20 cellular contexts compared by ENCODE assay signal in the genomic region with DNA sequence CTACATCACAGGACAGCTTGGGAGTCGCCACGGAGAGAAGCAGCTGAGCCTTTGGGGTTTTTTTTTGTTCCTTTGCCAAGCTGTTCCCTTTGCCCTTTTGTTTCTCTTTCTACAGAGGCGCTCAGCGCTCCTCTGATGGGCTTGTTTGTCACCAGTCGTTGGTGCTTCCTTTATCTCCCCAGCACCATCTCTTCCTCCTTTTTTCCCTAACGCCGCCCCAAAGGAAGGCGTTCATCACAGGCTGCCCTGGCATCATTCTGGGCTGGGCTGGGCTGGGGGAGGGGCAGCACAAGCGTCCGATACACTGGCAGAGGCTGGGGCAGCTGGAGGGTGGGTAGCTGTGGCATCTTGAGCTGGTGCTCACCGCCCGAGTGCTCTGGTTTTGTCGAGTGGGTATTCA. TPM values are rescaled to one million over a fixed set of nuclear protein-coding genes. Genes with fewer than 3 reads are reported as not detected.
DNase-seq lines count a peak whose midpoint lies in the region; ATAC-seq and TF ChIP-seq lines count a peak whose summit lies in the region.
"Had no signal": no experiment of that assay in that cellular context is flagged by ENCODE, and none has a peak within 500 bp of the region (broad histone marks: within the 10 kb centered on the region; RNA-seq: fewer than 3 reads in every experiment).

No MANE protein-coding gene starts in this region.

- H3K9me3 Mint-ChIP-seq in neural progenitor cell: no peaks in the 10 kb centered on the region
- H3K9me3 Mint-ChIP-seq: activated naive CD8-positive, alpha-beta T cell treated with anti-CD3 and anti-CD28 coated beads for 36 hours; central memory CD8-positive, alpha-beta T cell; T-helper 2 cell treated with Interferon-gamma antibody and Interleukin-4, amounts not matched to agents 5 μg/mL and 100 μg/mL, for 36 hours had no signal

- H3K27ac ChIP-seq in angular gyrus (ENCODE audit: low read depth, low read length) (peak overlapping the region; percentile 20), neural progenitor cell (no peak overlapping the region)
- H3K27ac ChIP-seq: foreskin keratinocyte, ovary had no signal

- no peak overlapping the region for H3K4me3 Mint-ChIP-seq in neural progenitor cell
- H3K4me3 Mint-ChIP-seq: activated naive CD8-positive, alpha-beta T cell treated with anti-CD3 and anti-CD28 coated beads for 36 hours; CD4-positive, CD25-positive, alpha-beta regulatory T cell; central memory CD8-positive, alpha-beta T cell; IgD-negative memory B cell; T-helper 2 cell treated with Interferon-gamma antibody and Interleukin-4, amounts not matched to agents 5 μg/mL and 100 μg/mL, for 36 hours had no signal

- H3K4me1 ChIP-seq in neural progenitor cell: peaks cover 13% of the 10 kb centered on the region
- H3K4me1 ChIP-seq: foreskin keratinocyte, HAP-1 had no signal

- no peaks in the 10 kb centered on the region for H3F3A ChIP-seq in neural progenitor cell (ENCODE audit: low read depth)

- TF ChIP-seq CTCF in neural progenitor cell (IDR thresholded peaks at IDR 0.05) (no peak), GM13977 (IDR thresholded peaks at IDR 0.05; ENCODE audit: extremely low read depth, insufficient read depth, missing control alignments) (no peak), foreskin fibroblast (IDR thresholded peaks at IDR 0.05; ENCODE audit: low read depth, low read length) (no peak)

- H2AFZ ChIP-seq in neural progenitor cell (replicated peaks): no peak overlapping the region

- no peak overlapping the region for H3K9ac ChIP-seq in neural progenitor cell

- no peaks in the 10 kb centered on the region for H3K79me2 ChIP-seq in neural progenitor cell (ENCODE audit: low read depth)

- H3K27me3 Mint-ChIP-seq in neural progenitor cell (ENCODE audit: insufficient read depth, low read depth): peaks cover 24% of the 10 kb centered on the region

- H3K36me3 ChIP-seq in neural progenitor cell: no peaks in the 10 kb centered on the region
- H3K36me3 ChIP-seq: HAP-1, ovary had no signal

- peak overlapping the region; percentile 42 for H3K4me2 ChIP-seq in neural progenitor cell

- H3K36me3 Mint-ChIP-seq in neural progenitor cell: no peaks in the 10 kb centered on the region
- H3K36me3 Mint-ChIP-seq: activated naive CD8-positive, alpha-beta T cell treated with anti-CD3 and anti-CD28 coated beads for 36 hours; CD4-positive, CD25-positive, alpha-beta regulatory T cell; IgD-negative memory B cell had no signal

- peaks cover 5% of the 10 kb centered on the region for H4K20me1 ChIP-seq in neural progenitor cell (ENCODE audit: low read depth)

- H3K9me3 ChIP-seq in neural progenitor cell (ENCODE audit: low read depth): no peaks in the 10 kb centered on the region
- H3K9me3 ChIP-seq: HAP-1, ovary had no signal

- H3K27ac Mint-ChIP-seq in neural progenitor cell: no peak overlapping the region
- H3K27ac Mint-ChIP-seq: activated naive CD8-positive, alpha-beta T cell treated with anti-CD3 and anti-CD28 coated beads for 36 hours; CD4-positive, CD25-positive, alpha-beta regulatory T cell; IgD-negative memory B cell; T-helper 2 cell treated with Interferon-gamma antibody and Interleukin-4, amounts not matched to agents 5 μg/mL and 100 μg/mL, for 36 hours had no signal

- no peaks in the 10 kb centered on the region for H3K27me3 ChIP-seq in neural progenitor cell
- H3K27me3 ChIP-seq: ovary had no signal

- in situ Hi-C loops in GM13977 (cut with MboI; ENCODE audit: low pct_unique_long_range_greater_than_20kb, low sequenced_read_pairs, unreplicated experiment): no loop called here

- no peak for ATAC-seq in HG03457 (IDR thresholded peaks at IDR 0.05; ENCODE audit: unreplicated experiment)
- ATAC-seq: foreskin keratinocyte had no signal

- DNase-seq in DMS79 (lab: John Stamatoyannopoulos, UW) (peak; percentile 86), NCI-H2029 treated with DMSO at 0.1 percent for 48 hours (lab: John Stamatoyannopoulos, UW) (peak; percentile 87), neural progenitor cell (ENCODE audit: low spot score) (peak; percentile 49), GM13977 (ENCODE audit: low spot score) (no peak), foreskin fibroblast (no peak)
- DNase-seq: activated CD4-positive, alpha-beta T cell treated with anti-CD3 and anti-CD28 coated beads for 48 hours; activated naive CD8-positive, alpha-beta T cell treated with anti-CD3 and anti-CD28 coated beads for 36 hours; activated T-cell treated with anti-CD3 and anti-CD28 coated beads for 4 hours; CD4-positive, CD25-positive, alpha-beta regulatory T cell; foreskin keratinocyte; NCI-H1048; ovary; SHP77 treated with DMSO at 0.1 percent for 48 hours; stimulated activated CD4-positive, alpha-beta T cell treated with anti-CD3 and anti-CD28 coated beads, Interleukin-12 subunit alpha, Interleukin-12 subunit beta, amount 100 ng/mL, for 4 hours had no signal

- no peaks in the 10 kb centered on the region for H3K4me1 Mint-ChIP-seq in neural progenitor cell
- H3K4me1 Mint-ChIP-seq: activated naive CD8-positive, alpha-beta T cell treated with anti-CD3 and anti-CD28 coated beads for 36 hours; CD4-positive, CD25-positive, alpha-beta regulatory T cell; central memory CD8-positive, alpha-beta T cell; IgD-negative memory B cell had no signal

- no peak overlapping the region for H3K4me3 ChIP-seq in neural progenitor cell
- H3K4me3 ChIP-seq in foreskin fibroblast (ENCODE audit: low read depth in 1 of 2, low read length in 2 of 2): no peak overlapping the region
- H3K4me3 ChIP-seq: HAP-1, ovary had no signal

RNA-seq across cellular contexts. Expression of a gene that starts 10.5 kb away (rescaled TPM):
- 1.7 and 6.9 TPM in 2 replicates for total RNA-seq in neural progenitor cell (ENCODE audit: low replicate concordance)
- total RNA-seq: activated naive CD8-positive, alpha-beta T cell treated with anti-CD3 and anti-CD28 coated beads for 36 hours; CD4-positive, CD25-positive, alpha-beta regulatory T cell; foreskin keratinocyte had no signal

Comparison
In these comparisons a context has a peak if more than half of its experiments do, and no peak if none do; other contexts are left out.
1. DNase-seq: peak in DMS79 (single experiment), NCI-H2029 treated with DMSO at 0.1 percent for 48 hours (single experiment) and neural progenitor cell (single experiment); none in GM13977 (single experiment) and foreskin fibroblast (0 of 2).